38 cellular contexts compared by ENCODE assay signal in the genomic region with DNA sequence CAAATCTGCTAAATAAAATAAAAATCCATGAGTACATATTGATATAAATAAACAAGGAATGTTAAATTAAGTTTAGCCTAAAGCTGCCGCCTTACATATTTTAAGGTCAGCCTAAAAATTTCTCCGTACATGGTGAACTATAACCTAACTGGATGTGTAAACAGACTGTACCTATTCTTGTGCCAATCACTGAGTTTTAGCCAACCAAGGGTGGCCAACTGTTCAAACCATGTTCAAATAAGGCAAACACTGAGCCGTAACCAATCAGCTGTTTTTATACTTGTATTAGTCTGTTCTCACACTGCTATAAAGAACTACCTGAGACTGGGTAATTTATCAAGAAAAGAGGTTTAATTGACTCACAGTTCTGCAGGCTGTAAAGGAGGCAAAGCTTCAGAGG. TPM values are rescaled to one million over a fixed set of nuclear protein-coding genes. Genes with fewer than 3 reads are reported as not detected.
"Had no signal": no experiment of that assay in that cellular context is flagged by ENCODE, and none has a peak within 500 bp of the region (broad histone marks: within the 10 kb centered on the region; RNA-seq: fewer than 3 reads in every experiment).

No MANE protein-coding gene starts in this region.

- FAIRE-seq: bronchial epithelial cell, TTC549 had no signal

- H3K9me3 Mint-ChIP-seq: activated CD4-positive, alpha-beta memory T cell treated with anti-CD3 and anti-CD28 coated beads, Interleukin-2, amount 10 ng/mL, durations not matched to agents 7 days and 5 days; activated CD4-positive, alpha-beta T cell treated with anti-CD3 and anti-CD28 coated beads, Interleukin-2, amount 10 ng/mL, durations not matched to agents 7 days and 5 days; activated naive CD4-positive, alpha-beta T cell treated with anti-CD3 and anti-CD28 coated beads, Interleukin-2, amount 10 ng/mL, durations not matched to agents 7 days and 5 days; activated naive CD4-positive, alpha-beta T cell treated with anti-CD3 and anti-CD28 coated beads, Interleukin-2, amount 50 U/mL, for 24 hours; activated naive CD8-positive, alpha-beta T cell treated with anti-CD3 and anti-CD28 coated beads, Interleukin-2, amount 10 ng/mL, durations not matched to agents 7 days and 5 days; activated naive CD8-positive, alpha-beta T cell treated with anti-CD3 and anti-CD28 coated beads, Interleukin-2, amount 50 U/mL, for 24 hours; activated T-cell treated with anti-CD3 and anti-CD28 coated beads, Interleukin-2, amount 50 U/mL, for 24 hours; activated T-helper 2 cell treated with anti-CD3 and anti-CD28 coated beads, Interferon-gamma antibody, Interleukin-2, Interleukin-4, amounts not matched to agents 10 μg/mL and 5 μg/mL and 100 μg/mL, durations not matched to agents 14 hours and 24 hours and 36 hours; brain; central memory CD8-positive, alpha-beta T cell; T-helper 1 cell treated with Interleukin-12 subunit alpha and Interleukin-12 subunit beta and Interleukin-4 antibody, amounts not matched to agents 30 μg/mL and 1 μg/mL, for 36 hours; T-helper 2 cell treated with Interferon-gamma antibody and Interleukin-4, amounts not matched to agents 5 μg/mL and 100 μg/mL, for 36 hours had no signal

- DNase-seq: activated CD4-positive, alpha-beta memory T cell treated with anti-CD3 and anti-CD28 coated beads, Interleukin-2, amount 10 ng/mL, durations not matched to agents 7 days and 5 days; activated CD4-positive, alpha-beta T cell treated with anti-CD3 and anti-CD28 coated beads for 1 hour; activated CD4-positive, alpha-beta T cell treated with anti-CD3 and anti-CD28 coated beads for 48 hours; activated CD4-positive, alpha-beta T cell treated with anti-CD3 and anti-CD28 coated beads, Interleukin-2, amount 10 ng/mL, durations not matched to agents 7 days and 5 days; activated CD4-positive, alpha-beta T cell treated with anti-CD3 and anti-CD28 coated beads, Interleukin-2, amount 50 U/mL, for 48 hours; activated CD4-positive, CD25-positive, alpha-beta regulatory T cell; activated CD8-positive, alpha-beta memory T cell treated with anti-CD3 and anti-CD28 coated beads for 24 hours; activated CD8-positive, alpha-beta memory T cell treated with anti-CD3 and anti-CD28 coated beads, Interleukin-2, amount 10 ng/mL, durations not matched to agents 7 days and 5 days; activated CD8-positive, alpha-beta memory T cell treated with anti-CD3 and anti-CD28 coated beads, Interleukin-2, amount 50 U/mL, for 48 hours; activated CD8-positive, alpha-beta T cell treated with anti-CD3 and anti-CD28 coated beads, Interleukin-2, amount 10 ng/mL, durations not matched to agents 7 days and 5 days; activated effector memory CD4-positive, alpha-beta T cell treated with Interleukin-2 at 50 U/mL for 16 hours; activated gamma-delta T cell; activated naive CD4-positive, alpha-beta T cell treated with Interleukin-2 at 50 U/mL for 16 hours; activated naive CD8-positive, alpha-beta T cell treated with anti-CD3 and anti-CD28 coated beads, Interleukin-2, amount 10 ng/mL, durations not matched to agents 7 days and 5 days; activated naive CD8-positive, alpha-beta T cell treated with anti-CD3 and anti-CD28 coated beads, Interleukin-2, amount 50 U/mL, for 24 hours; activated T-cell treated with anti-CD3 and anti-CD28 coated beads, Interleukin-2, amount 50 U/mL, for 24 hours; activated T-cell treated with anti-CD3 and anti-CD28 coated beads, Interleukin-2, amount 50 U/mL, for 48 hours; amygdala; anterior cingulate cortex; caudate nucleus; cerebellar nuclear complex; T-helper 9 cell had no signal

- H3K36me3 ChIP-seq: ascending aorta, cardiac muscle cell had no signal

- H3K4me3 Mint-ChIP-seq: activated CD4-positive, alpha-beta memory T cell treated with anti-CD3 and anti-CD28 coated beads, Interleukin-2, amount 10 ng/mL, durations not matched to agents 7 days and 5 days; activated CD4-positive, alpha-beta T cell treated with anti-CD3 and anti-CD28 coated beads for 36 hours; activated CD4-positive, alpha-beta T cell treated with anti-CD3 and anti-CD28 coated beads, Interleukin-2, amount 10 ng/mL, durations not matched to agents 7 days and 5 days; activated CD8-positive, alpha-beta memory T cell treated with anti-CD3 and anti-CD28 coated beads, Interleukin-2, amount 10 ng/mL, durations not matched to agents 7 days and 5 days; activated CD8-positive, alpha-beta T cell treated with anti-CD3 and anti-CD28 coated beads, Interleukin-2, amount 10 ng/mL, durations not matched to agents 7 days and 5 days; activated naive CD4-positive, alpha-beta T cell treated with anti-CD3 and anti-CD28 coated beads, Interleukin-2, amount 10 ng/mL, durations not matched to agents 7 days and 5 days; activated naive CD4-positive, alpha-beta T cell treated with anti-CD3 and anti-CD28 coated beads, Interleukin-2, amount 50 U/mL, for 24 hours; activated naive CD8-positive, alpha-beta T cell; activated naive CD8-positive, alpha-beta T cell treated with anti-CD3 and anti-CD28 coated beads, Interleukin-2, amount 10 ng/mL, durations not matched to agents 7 days and 5 days; activated naive CD8-positive, alpha-beta T cell treated with anti-CD3 and anti-CD28 coated beads, Interleukin-2, amount 50 U/mL, for 24 hours; activated T-cell treated with anti-CD3 and anti-CD28 coated beads, Interleukin-2, amount 50 U/mL, for 24 hours; brain; central memory CD8-positive, alpha-beta T cell; T-helper 1 cell treated with Interleukin-12 subunit alpha and Interleukin-12 subunit beta and Interleukin-4 antibody, amounts not matched to agents 30 μg/mL and 1 μg/mL, for 36 hours; T-helper 2 cell treated with Interferon-gamma antibody and Interleukin-4, amounts not matched to agents 5 μg/mL and 100 μg/mL, for 36 hours had no signal

- H3K27ac ChIP-seq: ascending aorta, cardiac muscle cell, VCaP had no signal

- H3K4me1 Mint-ChIP-seq: activated CD4-positive, alpha-beta memory T cell treated with anti-CD3 and anti-CD28 coated beads, Interleukin-2, amount 10 ng/mL, durations not matched to agents 7 days and 5 days; activated CD4-positive, alpha-beta T cell treated with anti-CD3 and anti-CD28 coated beads for 36 hours; activated CD4-positive, alpha-beta T cell treated with anti-CD3 and anti-CD28 coated beads, Interleukin-2, amount 10 ng/mL, durations not matched to agents 7 days and 5 days; activated CD8-positive, alpha-beta memory T cell treated with anti-CD3 and anti-CD28 coated beads, Interleukin-2, amount 10 ng/mL, durations not matched to agents 7 days and 5 days; activated naive CD4-positive, alpha-beta T cell treated with anti-CD3 and anti-CD28 coated beads, Interleukin-2, amount 10 ng/mL, durations not matched to agents 7 days and 5 days; activated naive CD4-positive, alpha-beta T cell treated with anti-CD3 and anti-CD28 coated beads, Interleukin-2, amount 50 U/mL, for 24 hours; activated naive CD8-positive, alpha-beta T cell treated with anti-CD3 and anti-CD28 coated beads, Interleukin-2, amount 10 ng/mL, durations not matched to agents 7 days and 5 days; activated naive CD8-positive, alpha-beta T cell treated with anti-CD3 and anti-CD28 coated beads, Interleukin-2, amount 50 U/mL, for 24 hours; brain; central memory CD8-positive, alpha-beta T cell had no signal

- H3K4me1 ChIP-seq: ascending aorta had no signal

- H3K9me3 ChIP-seq: ascending aorta had no signal

- H3K36me3 Mint-ChIP-seq: activated CD8-positive, alpha-beta memory T cell treated with anti-CD3 and anti-CD28 coated beads, Interleukin-2, amount 10 ng/mL, durations not matched to agents 7 days and 5 days; activated naive CD4-positive, alpha-beta T cell treated with anti-CD3 and anti-CD28 coated beads, Interleukin-2, amount 10 ng/mL, durations not matched to agents 7 days and 5 days; activated naive CD4-positive, alpha-beta T cell treated with anti-CD3 and anti-CD28 coated beads, Interleukin-2, amount 50 U/mL, for 24 hours; activated naive CD8-positive, alpha-beta T cell; activated naive CD8-positive, alpha-beta T cell treated with anti-CD3 and anti-CD28 coated beads, Interleukin-2, amount 10 ng/mL, durations not matched to agents 7 days and 5 days; brain had no signal

- H3K27ac Mint-ChIP-seq: activated CD4-positive, alpha-beta memory T cell treated with anti-CD3 and anti-CD28 coated beads, Interleukin-2, amount 10 ng/mL, durations not matched to agents 7 days and 5 days; activated CD4-positive, alpha-beta T cell treated with anti-CD3 and anti-CD28 coated beads for 36 hours; activated CD4-positive, alpha-beta T cell treated with anti-CD3 and anti-CD28 coated beads, Interleukin-2, amount 10 ng/mL, durations not matched to agents 7 days and 5 days; activated CD8-positive, alpha-beta memory T cell treated with anti-CD3 and anti-CD28 coated beads, Interleukin-2, amount 10 ng/mL, durations not matched to agents 7 days and 5 days; activated CD8-positive, alpha-beta T cell treated with anti-CD3 and anti-CD28 coated beads, Interleukin-2, amount 10 ng/mL, durations not matched to agents 7 days and 5 days; activated naive CD4-positive, alpha-beta T cell treated with anti-CD3 and anti-CD28 coated beads, Interleukin-2, amount 10 ng/mL, durations not matched to agents 7 days and 5 days; activated naive CD4-positive, alpha-beta T cell treated with anti-CD3 and anti-CD28 coated beads, Interleukin-2, amount 50 U/mL, for 24 hours; activated naive CD8-positive, alpha-beta T cell; activated naive CD8-positive, alpha-beta T cell treated with anti-CD3 and anti-CD28 coated beads, Interleukin-2, amount 10 ng/mL, durations not matched to agents 7 days and 5 days; activated naive CD8-positive, alpha-beta T cell treated with anti-CD3 and anti-CD28 coated beads, Interleukin-2, amount 50 U/mL, for 24 hours; activated T-cell treated with anti-CD3 and anti-CD28 coated beads, Interleukin-2, amount 50 U/mL, for 24 hours; activated T-helper 2 cell treated with anti-CD3 and anti-CD28 coated beads, Interferon-gamma antibody, Interleukin-2, Interleukin-4, amounts not matched to agents 10 μg/mL and 5 μg/mL and 100 μg/mL, durations not matched to agents 14 hours and 24 hours and 36 hours; T-helper 1 cell treated with Interleukin-12 subunit alpha and Interleukin-12 subunit beta and Interleukin-4 antibody, amounts not matched to agents 30 μg/mL and 1 μg/mL, for 36 hours; T-helper 2 cell treated with Interferon-gamma antibody and Interleukin-4, amounts not matched to agents 5 μg/mL and 100 μg/mL, for 36 hours had no signal

- ATAC-seq: activated CD4-positive, CD25-positive, alpha-beta regulatory T cell treated with anti-CD3 and anti-CD28 coated beads, Interleukin-2, amount 50 U/mL, for 24 hours; activated CD8-positive, alpha-beta T cell treated with anti-CD3 and anti-CD28 coated beads, Interleukin-2, amount 10 ng/mL, durations not matched to agents 7 days and 5 days; activated naive CD8-positive, alpha-beta T cell treated with anti-CD3 and anti-CD28 coated beads, Interleukin-2, amount 50 U/mL, for 24 hours had no signal

- H3K27me3 Mint-ChIP-seq: activated CD4-positive, alpha-beta T cell treated with anti-CD3 and anti-CD28 coated beads for 36 hours; activated naive CD4-positive, alpha-beta T cell treated with anti-CD3 and anti-CD28 coated beads, Interleukin-2, amount 50 U/mL, for 24 hours; activated naive CD8-positive, alpha-beta T cell; activated naive CD8-positive, alpha-beta T cell treated with anti-CD3 and anti-CD28 coated beads, Interleukin-2, amount 50 U/mL, for 24 hours; activated T-cell treated with anti-CD3 and anti-CD28 coated beads, Interleukin-2, amount 50 U/mL, for 24 hours had no signal

- H3K27me3 ChIP-seq: ascending aorta, cardiac muscle cell had no signal

- H3K4me3 ChIP-seq: ascending aorta, cardiac muscle cell had no signal

RNA-seq across cellular contexts. Expression of gene PRRG4, which starts 54.3 kb away (rescaled TPM):
- total RNA-seq: cardiac muscle cell, chondrocyte had no signal
- polyA plus RNA-seq: cardiac muscle cell had no signal
